In genomic region chr12:64403708-64404469, GRCh38 we compare ENCODE assay signal across 8 cellular contexts. TPM values are rescaled to one million over a fixed set of nuclear protein-coding genes. Genes with fewer than 3 reads are reported as not detected.
DNase-seq lines count a peak whose midpoint lies in the region; ATAC-seq and TF ChIP-seq lines count a peak whose summit lies in the region.

Gene XPOT, plus strand, starts transcription at chr12:64404392. Its CDS starts 5,644 bp downstream, at chr12:64410036.

- H3K27ac ChIP-seq in suprapubic skin: peak within 1 kb of the TSS; percentile 98

- no peaks in the 10 kb centered on the region for H3K9me3 ChIP-seq in suprapubic skin

- no peaks in the 10 kb centered on the region for H3K27me3 ChIP-seq in suprapubic skin

- TF ChIP-seq EP300 in suprapubic skin (IDR thresholded peaks at IDR 0.05): no peak

- peak within 1 kb of the TSS; percentile 96 for H3K4me3 ChIP-seq in GM08714 (ENCODE audit: low read length)
- peak within 1 kb of the TSS; percentile 91 for H3K4me3 ChIP-seq in NB4 (ENCODE audit: low read depth, low read length)
- peak within 1 kb of the TSS; percentile 90 for H3K4me3 ChIP-seq in suprapubic skin

- peaks cover 24% of the 10 kb centered on the region for H3K4me1 ChIP-seq in suprapubic skin

- ATAC-seq in HG02571 (IDR thresholded peaks at IDR 0.05; ENCODE audit: unreplicated experiment): peak; percentile 96

- TF ChIP-seq POLR2A in NB4 (IDR thresholded peaks at IDR 0.05; ENCODE audit: extremely low read depth, insufficient read length) (peak; percentile 95), suprapubic skin (IDR thresholded peaks at IDR 0.05) (no peak)

- no peaks in the 10 kb centered on the region for H3K36me3 ChIP-seq in suprapubic skin

- 30% methylated on average over 22 of the region's 60 CpGs for WGBS in suprapubic skin

- no peak for TF ChIP-seq CTCF in NB4 (IDR thresholded peaks at IDR 0.05; ENCODE audit: low read depth, low read length)
- TF ChIP-seq CTCF in suprapubic skin (IDR thresholded peaks at IDR 0.05): no peak

- DNase-seq in NB4 (ENCODE audit: low read depth) (peak; percentile 99), SK-N-DZ (ENCODE audit: low spot score) (peak; percentile 97), germinal center (ENCODE audit: low spot score) (peak; percentile 93), non-pigmented ciliary epithelial cell (ENCODE audit: low read depth) (peak; percentile 96), suprapubic skin (ENCODE audit: low spot score in 2 of 2) (peak; percentile 93 to 94)
- DNase-seq in activated naive CD4-positive, alpha-beta T cell treated with anti-CD3 and anti-CD28 coated beads, Interleukin-2, amount 50 U/mL, for 16 hours: peak; percentile 94

RNA-seq across cellular contexts. Expression of gene XPOT, which starts in this region (rescaled TPM):
- 96.7 and 102 TPM in 2 replicates for polyA plus RNA-seq in SK-N-DZ (2014; cell fraction: cytosol; rRNA removed)
- polyA plus RNA-seq in SK-N-DZ (2014; cell fraction: nucleus; rRNA removed): 249 and 255 TPM in 2 replicates
- total RNA-seq in suprapubic skin: 10 to 100 TPM; 33.0 to 68.9 (median 41.2) TPM

Comparison
In these comparisons a context has a peak if more than half of its experiments do, and no peak if none do; other contexts are left out.
1. Peak in every context shown above with its lines: DNase-seq, ATAC-seq, H3K4me3 ChIP-seq and H3K27ac ChIP-seq.